In genomic region chr17:81832608-81833159, GRCh38 we compare ENCODE assay signal across 8 cellular contexts. TPM values are rescaled to one million over a fixed set of nuclear protein-coding genes. Genes with fewer than 3 reads are reported as not detected.
DNase-seq lines count a peak whose midpoint lies in the region; ATAC-seq and TF ChIP-seq lines count a peak whose summit lies in the region.

No MANE protein-coding gene starts in this region.

- H3K9ac ChIP-seq in mucosa of rectum (ENCODE audit: low read depth in 1 of 2, low read length in 2 of 2): peak overlapping the region; percentile 85 to 88

- H3K4me3 ChIP-seq in WERI-Rb-1 (ENCODE audit: low read depth, low read length): peak overlapping the region; percentile 79
- peak overlapping the region; percentile 78 for H3K4me3 ChIP-seq in ectodermal cell (ENCODE audit: insufficient read depth, low read depth, low read length)
- peak overlapping the region; percentile 68 to 77 for H3K4me3 ChIP-seq in mucosa of rectum (ENCODE audit: low read length in 2 of 2)

- no peaks in the 10 kb centered on the region for H3K27me3 Mint-ChIP-seq in stimulated activated naive CD8-positive, alpha-beta T cell treated with anti-CD3 and anti-CD28 coated beads, Interleukin-15, amount 100 ng/mL, for 72 hours

- peak overlapping the region; percentile 94 to 97 for H3K27ac Mint-ChIP-seq in stimulated activated naive CD8-positive, alpha-beta T cell treated with anti-CD3 and anti-CD28 coated beads, Interleukin-15, amount 100 ng/mL, for 72 hours

- H3K27me3 ChIP-seq in WERI-Rb-1 (ENCODE audit: insufficient read depth, low read depth, severe bottlenecking) (no peaks in the 10 kb centered on the region), ectodermal cell (ENCODE audit: control insufficient read depth, insufficient read depth, low read length, poor library complexity, severe bottlenecking) (no peaks in the 10 kb centered on the region), mucosa of rectum (ENCODE audit: control insufficient read depth in 2 of 2, insufficient read depth in 2 of 2, low read length in 2 of 2) (no peaks in the 10 kb centered on the region)

- no peak for TF ChIP-seq CTCF in WERI-Rb-1 (IDR thresholded peaks at IDR 0.05; ENCODE audit: low read depth, low read length)

- DNase-seq in activated T-cell treated with anti-CD3 and anti-CD28 coated beads for 24 hours (ENCODE audit: low read depth) (peak; percentile 33), WERI-Rb-1 (no peak), ureter (ENCODE audit: low spot score) (no peak)
- DNase-seq in activated T-cell treated with anti-CD3 and anti-CD28 coated beads, Interleukin-2, amount 50 U/mL, for 1 hour: no peak
- DNase-seq in stimulated activated naive CD8-positive, alpha-beta T cell treated with anti-CD3 and anti-CD28 coated beads, Interleukin-15, amount 100 ng/mL, for 72 hours: peak in 1 of 2 donors; percentile 68

- H3K9me3 ChIP-seq in WERI-Rb-1 (ENCODE audit: severe bottlenecking): no peaks in the 10 kb centered on the region
- H3K9me3 ChIP-seq in ectodermal cell (ENCODE audit: control insufficient read depth, low read length): no peaks in the 10 kb centered on the region
- H3K9me3 ChIP-seq in mucosa of rectum (ENCODE audit: control insufficient read depth in 2 of 2, low read length in 2 of 2): no peaks in the 10 kb centered on the region

- peaks cover 12% of the 10 kb centered on the region for H3K4me1 ChIP-seq in ectodermal cell (ENCODE audit: control insufficient read depth, insufficient read depth, low read length)
- peaks cover 11 to 16% of the 10 kb centered on the region in 2 donors for H3K4me1 ChIP-seq in mucosa of rectum (ENCODE audit: control insufficient read depth in 2 of 2, insufficient read depth in 2 of 2, low read length in 2 of 2)

- H3K36me3 ChIP-seq in WERI-Rb-1: peaks cover 24% of the 10 kb centered on the region
- no peaks in the 10 kb centered on the region for H3K36me3 ChIP-seq in ectodermal cell (ENCODE audit: control insufficient read depth, insufficient read depth, low read length)
- H3K36me3 ChIP-seq in mucosa of rectum (ENCODE audit: control insufficient read depth in 2 of 2, insufficient read depth in 2 of 2, low read length in 2 of 2): no peaks in the 10 kb centered on the region

- H3K9me3 Mint-ChIP-seq in stimulated activated naive CD8-positive, alpha-beta T cell treated with anti-CD3 and anti-CD28 coated beads, Interleukin-15, amount 100 ng/mL, for 72 hours: no peaks in the 10 kb centered on the region

- peak; percentile 56 for ATAC-seq in HG03159 (IDR thresholded peaks at IDR 0.05; ENCODE audit: unreplicated experiment)
- ATAC-seq in stimulated activated naive CD8-positive, alpha-beta T cell treated with anti-CD3 and anti-CD28 coated beads, Interleukin-15, amount 100 ng/mL, for 72 hours: peak; percentile 64

- H3K27ac ChIP-seq in WERI-Rb-1 (peak overlapping the region; percentile 89), ectodermal cell (ENCODE audit: insufficient read depth, low read depth, low read length, poor library complexity, severe bottlenecking) (peak overlapping the region; percentile 16), mucosa of rectum (ENCODE audit: low read depth in 2 of 2, low read length in 2 of 2) (peak overlapping the region; percentile 83 to 88)

- H3K4me1 Mint-ChIP-seq in stimulated activated naive CD8-positive, alpha-beta T cell treated with anti-CD3 and anti-CD28 coated beads, Interleukin-15, amount 100 ng/mL, for 72 hours: peaks cover 58% of the 10 kb centered on the region

- 1% methylated on average over 65 of the region's 65 CpGs for WGBS in ectodermal cell, 2 experiments

- peak overlapping the region; percentile 94 for H3K4me3 Mint-ChIP-seq in stimulated activated naive CD8-positive, alpha-beta T cell treated with anti-CD3 and anti-CD28 coated beads, Interleukin-15, amount 100 ng/mL, for 72 hours

RNA-seq across cellular contexts. Expression of gene MCRIP1, which starts 0.4 kb away (rescaled TPM):
- polyA plus RNA-seq in ectodermal cell (2013, experiment 1 of 4): 120 TPM
- 114 TPM for polyA plus RNA-seq in ectodermal cell (2013, experiment 2 of 4)
- 103 TPM for polyA plus RNA-seq in ectodermal cell (2013, experiment 3 of 4)
- polyA plus RNA-seq in ectodermal cell (2013, experiment 4 of 4): 105 TPM
- 73.6 TPM for total RNA-seq in ureter

RNA-seq across cellular contexts. Expression of gene PPP1R27, which starts 2.2 kb away (rescaled TPM):
- polyA plus RNA-seq in ectodermal cell (2013, experiment 1 of 4): not detected
- polyA plus RNA-seq in ectodermal cell (2013, experiment 2 of 4): not detected
- not detected for polyA plus RNA-seq in ectodermal cell (2013, experiment 3 of 4)
- not detected for polyA plus RNA-seq in ectodermal cell (2013, experiment 4 of 4)
- total RNA-seq in ureter: not detected

RNA-seq across cellular contexts. Expression of gene P4HB, which starts 27.7 kb away (rescaled TPM):
- polyA plus RNA-seq in ectodermal cell (2013, experiment 1 of 4): 419 TPM
- 411 TPM for polyA plus RNA-seq in ectodermal cell (2013, experiment 2 of 4)
- 322 TPM for polyA plus RNA-seq in ectodermal cell (2013, experiment 3 of 4)
- 343 TPM for polyA plus RNA-seq in ectodermal cell (2013, experiment 4 of 4)
- 665 TPM for total RNA-seq in ureter

RNA-seq across cellular contexts. Expression of gene GCGR, which starts 28.7 kb away (rescaled TPM):
- polyA plus RNA-seq in ectodermal cell (2013, experiment 1 of 4): not detected
- 0.23 TPM for polyA plus RNA-seq in ectodermal cell (2013, experiment 2 of 4)
- not detected for polyA plus RNA-seq in ectodermal cell (2013, experiment 3 of 4)
- polyA plus RNA-seq in ectodermal cell (2013, experiment 4 of 4): 0.28 TPM
- not detected for total RNA-seq in ureter

RNA-seq across cellular contexts. Expression of gene ARHGDIA, which starts 38.5 kb away (rescaled TPM):
- polyA plus RNA-seq in ectodermal cell (2013, experiment 1 of 4): 207 TPM
- polyA plus RNA-seq in ectodermal cell (2013, experiment 2 of 4): 171 TPM
- polyA plus RNA-seq in ectodermal cell (2013, experiment 3 of 4): 137 TPM
- polyA plus RNA-seq in ectodermal cell (2013, experiment 4 of 4): 158 TPM
- total RNA-seq in ureter: 498 TPM

Comparison
In these comparisons a context has a peak if more than half of its experiments do, and no peak if none do; other contexts are left out.
1. H3K27ac ChIP-seq: peak in every context shown above with its lines; median percentile 89 in WERI-Rb-1; 86 in mucosa of rectum; 16 in ectodermal cell.